1 cellular context compared by ENCODE assay signal in genomic region chr1:28796321-28797213, GRCh38.
TF ChIP-seq lines count a peak whose summit lies in the region.

No MANE protein-coding gene starts in this region.

TF ChIP-seq in HepG2, 621 proteins besides CTCF, POLR2A, EP300 and RAD21:
- TF ChIP-seq CSRNP1 (CRISPR knock-in tag; IDR thresholded peaks at IDR 0.05) (no peak), STAG1 (CRISPR knock-in tag; IDR thresholded peaks at IDR 0.05) (peak; percentile 53), AFF4 (CRISPR knock-in tag; IDR thresholded peaks at IDR 0.05) (no peak), SNAPC2 (CRISPR knock-in tag; IDR thresholded peaks at IDR 0.05) (no peak)
